8 cellular contexts compared by ENCODE assay signal in genomic region chr3:156642750-156643728, GRCh38. TPM values are rescaled to one million over a fixed set of nuclear protein-coding genes. Genes with fewer than 3 reads are reported as not detected.
DNase-seq lines count a peak whose midpoint lies in the region; ATAC-seq lines count a peak whose summit lies in the region.

No MANE protein-coding gene starts in this region.

- peak overlapping the region; percentile 86 for H3K27ac Mint-ChIP-seq in activated CD4-positive, alpha-beta T cell treated with anti-CD3 and anti-CD28 coated beads, Interleukin-2, amount 10 ng/mL, durations not matched to agents 7 days and 5 days
- peak overlapping the region; percentile 90 for H3K27ac Mint-ChIP-seq in stimulated activated naive CD8-positive, alpha-beta T cell treated with anti-CD3 and anti-CD28 coated beads, Interleukin-15, Interleukin-2, amounts not matched to agents 100 ng/mL and 50 ng/mL, for 24 hours

- ATAC-seq in HG03196 (IDR thresholded peaks at IDR 0.05; ENCODE audit: unreplicated experiment) = peak; percentile 2
- ATAC-seq in GM21825 (IDR thresholded peaks at IDR 0.05; ENCODE audit: unreplicated experiment) = no peak

- CTCF ChIA-PET in activated CD4-positive, alpha-beta T cell treated with anti-CD3 and anti-CD28 coated beads, Interleukin-2, amount 10 ng/mL, durations not matched to agents 7 days and 5 days (lab: Charles Lee) = interaction anchor here (0.6 kb wide), 1 partner anchor 23 kb away, joined by 3 read pairs; no protein-coding TSS in a partner anchor

- no peak for DNase-seq in activated CD4-positive, alpha-beta T cell treated with anti-CD3 and anti-CD28 coated beads, Interleukin-2, amount 10 ng/mL, durations not matched to agents 7 days and 5 days
- DNase-seq in activated CD4-positive, alpha-beta T cell treated with anti-CD3 and anti-CD28 coated beads for 4 hours = no peak
- DNase-seq in cerebellar cortex (ENCODE audit: low spot score) (peak; percentile 22), DMS 273 treated with DMSO at 0.1 percent for 48 hours (lab: John Stamatoyannopoulos, UW) (no peak)
- no peak for DNase-seq in NK-92 treated with Interleukin-12 subunit alpha and Interleukin-12 subunit beta, amount 100 ng/mL, for 24 hours (lab: John Stamatoyannopoulos, UW)

- H3K4me1 Mint-ChIP-seq in activated CD4-positive, alpha-beta T cell treated with anti-CD3 and anti-CD28 coated beads, Interleukin-2, amount 10 ng/mL, durations not matched to agents 7 days and 5 days = peaks cover 28% of the 10 kb centered on the region
- peaks cover 25% of the 10 kb centered on the region for H3K4me1 Mint-ChIP-seq in stimulated activated naive CD8-positive, alpha-beta T cell treated with anti-CD3 and anti-CD28 coated beads, Interleukin-15, Interleukin-2, amounts not matched to agents 100 ng/mL and 50 ng/mL, for 24 hours (ENCODE audit: low read depth)

- peak overlapping the region; percentile 47 for H3K4me3 Mint-ChIP-seq in activated CD4-positive, alpha-beta T cell treated with anti-CD3 and anti-CD28 coated beads, Interleukin-2, amount 10 ng/mL, durations not matched to agents 7 days and 5 days
- H3K4me3 Mint-ChIP-seq in stimulated activated naive CD8-positive, alpha-beta T cell treated with anti-CD3 and anti-CD28 coated beads, Interleukin-15, Interleukin-2, amounts not matched to agents 100 ng/mL and 50 ng/mL, for 24 hours = peak overlapping the region; percentile 69

- POLR2A ChIA-PET in activated CD4-positive, alpha-beta T cell treated with anti-CD3 and anti-CD28 coated beads, Interleukin-2, amount 10 ng/mL, durations not matched to agents 7 days and 5 days (lab: Charles Lee) = interaction anchor here (1.4 kb wide), 1 partner anchor 31 kb away, joined by 3 read pairs; the partner anchor contains the start of gene TIPARP

- H3K9me3 Mint-ChIP-seq in activated CD4-positive, alpha-beta T cell treated with anti-CD3 and anti-CD28 coated beads, Interleukin-2, amount 10 ng/mL, durations not matched to agents 7 days and 5 days = peaks cover 9% of the 10 kb centered on the region
- peaks cover 5% of the 10 kb centered on the region for H3K9me3 Mint-ChIP-seq in stimulated activated naive CD8-positive, alpha-beta T cell treated with anti-CD3 and anti-CD28 coated beads, Interleukin-15, Interleukin-2, amounts not matched to agents 100 ng/mL and 50 ng/mL, for 24 hours

- peaks cover 11% of the 10 kb centered on the region for H3K36me3 Mint-ChIP-seq in activated CD4-positive, alpha-beta T cell treated with anti-CD3 and anti-CD28 coated beads, Interleukin-2, amount 10 ng/mL, durations not matched to agents 7 days and 5 days (ENCODE audit: low read depth)
- no peaks in the 10 kb centered on the region for H3K36me3 Mint-ChIP-seq in stimulated activated naive CD8-positive, alpha-beta T cell treated with anti-CD3 and anti-CD28 coated beads, Interleukin-15, Interleukin-2, amounts not matched to agents 100 ng/mL and 50 ng/mL, for 24 hours (ENCODE audit: low read depth)

- peaks cover 7% of the 10 kb centered on the region for H3K27me3 Mint-ChIP-seq in activated CD4-positive, alpha-beta T cell treated with anti-CD3 and anti-CD28 coated beads, Interleukin-2, amount 10 ng/mL, durations not matched to agents 7 days and 5 days
- peaks cover 6% of the 10 kb centered on the region for H3K27me3 Mint-ChIP-seq in stimulated activated naive CD8-positive, alpha-beta T cell treated with anti-CD3 and anti-CD28 coated beads, Interleukin-15, Interleukin-2, amounts not matched to agents 100 ng/mL and 50 ng/mL, for 24 hours

RNA-seq across cellular contexts. Expression of gene TIPARP, which starts 31.4 kb away (rescaled TPM):
- total RNA-seq in activated CD4-positive, alpha-beta T cell treated with anti-CD3 and anti-CD28 coated beads, Interleukin-2, amount 10 ng/mL, durations not matched to agents 7 days and 5 days = 10 to 100 TPM; 58.0 to 66.0 TPM
